In the genomic region with DNA sequence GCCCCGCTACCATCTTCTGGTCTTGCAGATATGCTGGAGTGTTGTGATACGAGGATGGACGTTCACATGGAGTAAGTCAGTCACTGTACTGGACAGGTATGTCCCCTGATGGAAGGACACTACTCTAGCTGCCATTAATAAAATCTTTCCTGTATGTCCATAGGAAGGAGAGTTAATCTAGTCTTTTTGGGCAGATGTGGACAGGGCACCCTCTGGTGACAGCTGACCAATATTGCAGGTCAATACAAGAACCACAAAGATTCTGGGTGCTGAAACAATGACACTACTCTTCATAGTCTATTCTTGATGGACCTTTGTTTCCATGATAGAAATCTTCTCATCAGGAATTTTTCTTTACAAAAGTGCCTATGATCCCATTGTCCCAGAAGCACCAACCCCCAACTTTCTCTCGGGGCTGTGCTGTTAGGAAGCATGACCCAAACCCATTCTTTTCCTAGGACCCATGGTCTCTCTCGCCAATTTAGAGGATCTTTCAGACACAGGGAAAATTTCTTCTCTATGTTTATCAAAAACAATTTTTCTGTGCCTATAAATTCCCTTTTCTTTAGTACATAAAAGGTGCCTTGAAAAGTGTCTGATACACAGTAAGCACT, we compare ENCODE assay signal across 8 cellular contexts.
DNase-seq lines count a peak whose midpoint lies in the region; ATAC-seq and TF ChIP-seq lines count a peak whose summit lies in the region.

No MANE protein-coding gene starts in this region.

- ATAC-seq in heart right ventricle (peak in 2 of 8 donors; percentile 12 to 44), left cardiac atrium (no peak), psoas muscle (no peak), HG03139 (IDR thresholded peaks at IDR 0.05; ENCODE audit: unreplicated experiment) (no peak), GM19324 (IDR thresholded peaks at IDR 0.05; ENCODE audit: low FRiP score, unreplicated experiment) (no peak)

- H3K4me3 ChIP-seq in heart right ventricle (no peak overlapping the region), MG63 (no peak overlapping the region), dorsolateral prefrontal cortex (no peak overlapping the region), psoas muscle (no peak overlapping the region)

- H3K9me3 ChIP-seq in heart right ventricle (peaks cover 0 to 7% (median 0%) of the 10 kb centered on the region in 11 donors), MG63 (no peaks in the 10 kb centered on the region), psoas muscle (no peaks in the 10 kb centered on the region)

- H3K27ac ChIP-seq in heart right ventricle = no peak overlapping the region
- H3K27ac ChIP-seq in dorsolateral prefrontal cortex = no peak overlapping the region
- H3K27ac ChIP-seq in psoas muscle = no peak overlapping the region

- no peak for DNase-seq in heart right ventricle
- DNase-seq in left cardiac atrium = no peak
- DNase-seq in MG63 = peak; percentile 9
- no peak for DNase-seq in dorsolateral prefrontal cortex
- DNase-seq in psoas muscle = no peak
- no peak for DNase-seq in NCI-H2196 treated with DMSO at 0.1 percent for 48 hours (lab: John Stamatoyannopoulos, UW; ENCODE audit: unreplicated experiment)

- H3K27me3 ChIP-seq in heart right ventricle (no peaks in the 10 kb centered on the region), MG63 (no peaks in the 10 kb centered on the region), dorsolateral prefrontal cortex (no peaks in the 10 kb centered on the region), psoas muscle (ENCODE audit: insufficient read depth in 3 of 3, low read length in 2 of 3) (no peaks in the 10 kb centered on the region)

- WGBS in heart right ventricle, 2 donors = 84 to 85% methylated on average over 5 of the region's 5 CpGs
- 87 to 93% (median 92%) methylated on average over 5 of the region's 5 CpGs for WGBS in psoas muscle, 3 donors

- no peaks in the 10 kb centered on the region for H3K4me1 ChIP-seq in heart right ventricle
- H3K4me1 ChIP-seq in psoas muscle = no peaks in the 10 kb centered on the region

- intact Hi-C loops in heart right ventricle (cut with DNase I) (loop anchor here in 2 of 10 donors (5.0 to 10.0 kb wide), 2 partner anchors 84 to 357 kb away; no protein-coding TSS in a partner anchor), left cardiac atrium (cut with DNase I) (no loop called here), dorsolateral prefrontal cortex (cut with DNase I) (no loop called here), psoas muscle (cut with DNase I) (no loop called here)

- no peaks in the 10 kb centered on the region for H3K36me3 ChIP-seq in heart right ventricle
- H3K36me3 ChIP-seq in MG63 = no peaks in the 10 kb centered on the region
- no peaks in the 10 kb centered on the region for H3K36me3 ChIP-seq in psoas muscle (ENCODE audit: insufficient read depth in 1 of 2, low read depth in 1 of 2)

- TF ChIP-seq CTCF in heart right ventricle (IDR thresholded peaks at IDR 0.05) (peak; percentile 32 to 65 (median 56)), dorsolateral prefrontal cortex (IDR thresholded peaks at IDR 0.05 in 54 of 56, conservative IDR thresholded peaks at IDR 0.05 in 2 of 56; ENCODE audit: low read depth in 1 of 56, partially characterized antibody in 56 of 56) (peak in 46 of 56 donors; percentile 9 to 58 (median 36)), psoas muscle (IDR thresholded peaks at IDR 0.05) (peak; percentile 23)
